In genomic region chr6:43021270-43022047, GRCh38 we compare ENCODE assay signal across 1 cellular context.
TF ChIP-seq lines count a peak whose summit lies in the region.

Gene RRP36 (plus strand): TSS chr6:43021623. CDS start chr6:43021655, 32 bp downstream.

TF ChIP-seq in HepG2, 621 proteins besides CTCF, POLR2A, EP300 and RAD21 (continued from another document and continues in another):
- TF ChIP-seq HBP1 (CRISPR knock-in tag; IDR thresholded peaks at IDR 0.05; ENCODE audit: low read depth) (peak; percentile 58; the same call in 1 of the 2 replicates), SCMH1 (CRISPR knock-in tag; IDR thresholded peaks at IDR 0.05; ENCODE audit: borderline replicate concordance) (no peak), MED1 (CRISPR knock-in tag; IDR thresholded peaks at IDR 0.05) (peak; percentile 75), TRAFD1 (CRISPR knock-in tag; IDR thresholded peaks at IDR 0.05; ENCODE audit: borderline replicate concordance) (no peak), CC2D1A (CRISPR knock-in tag; IDR thresholded peaks at IDR 0.05) (no peak), BCL3 (CRISPR knock-in tag; IDR thresholded peaks at IDR 0.05) (peak; percentile 71; the same call in 1 of the 2 replicates), SMARCE1 (IDR thresholded peaks at IDR 0.05; ENCODE audit: borderline replicate concordance) (no peak), ZNF879 (CRISPR knock-in tag; IDR thresholded peaks at IDR 0.05) (no peak), ZBTB14 (CRISPR knock-in tag; IDR thresholded peaks at IDR 0.05) (peak; percentile 37; the same call in 1 of the 2 replicates), ZNF362 (CRISPR knock-in tag; IDR thresholded peaks at IDR 0.05; ENCODE audit: borderline replicate concordance) (no peak), REPIN1 (CRISPR knock-in tag; IDR thresholded peaks at IDR 0.05; ENCODE audit: borderline replicate concordance, low read depth) (no peak), ZNF430 (CRISPR knock-in tag; IDR thresholded peaks at IDR 0.05) (peak; percentile 56), ZBTB26 (CRISPR knock-in tag; IDR thresholded peaks at IDR 0.05; ENCODE audit: borderline replicate concordance) (no peak; the same call in 1 of the 2 replicates), SALL2 (CRISPR knock-in tag; IDR thresholded peaks at IDR 0.05) (peak; percentile 95), POLR2AphosphoS5 (IDR thresholded peaks at IDR 0.05; ENCODE audit: low read depth, low read length) (peak; percentile 81), BHLHE40 (IDR thresholded peaks at IDR 0.05; ENCODE audit: low read length) (no peak), ZNF784 (CRISPR knock-in tag; IDR thresholded peaks at IDR 0.05; ENCODE audit: borderline replicate concordance) (peak; percentile 83; the same call in 1 of the 2 replicates), NFE2L1 (CRISPR knock-in tag; IDR thresholded peaks at IDR 0.05; ENCODE audit: borderline replicate concordance) (no peak), SRSF4 (IDR thresholded peaks at IDR 0.05; ENCODE audit: low read depth, low read length, poor library complexity, severe bottlenecking) (no peak), ASH2L (IDR thresholded peaks at IDR 0.05; ENCODE audit: insufficient read length, low read depth, low read length) (peak; percentile 44), ZBTB46 (CRISPR knock-in tag; IDR thresholded peaks at IDR 0.05; ENCODE audit: borderline replicate concordance) (no peak), ZNF138 (CRISPR knock-in tag; IDR thresholded peaks at IDR 0.05; ENCODE audit: low read depth) (no peak), JDP2 (CRISPR knock-in tag; IDR thresholded peaks at IDR 0.05; ENCODE audit: borderline replicate concordance) (no peak), ESRRA (CRISPR knock-in tag; IDR thresholded peaks at IDR 0.05; ENCODE audit: low read depth) (peak; percentile 66; the same call in 1 of the 2 replicates), NFE2 (CRISPR knock-in tag; IDR thresholded peaks at IDR 0.05) (no peak), TEAD2 (CRISPR knock-in tag; IDR thresholded peaks at IDR 0.05) (no peak), THAP7 (CRISPR knock-in tag; IDR thresholded peaks at IDR 0.05) (no peak), ZNF782 (CRISPR knock-in tag; IDR thresholded peaks at IDR 0.05; ENCODE audit: borderline replicate concordance) (no peak; the same call in 1 of the 2 replicates), ZNF619 (CRISPR knock-in tag; IDR thresholded peaks at IDR 0.05) (no peak), ZNF318 (CRISPR knock-in tag; IDR thresholded peaks at IDR 0.05) (peak; percentile 48; the same call in 1 of the 2 replicates), SIN3A (IDR thresholded peaks at IDR 0.05; ENCODE audit: borderline replicate concordance, low read depth, low read length) (0 out of 2 replicates have a peak, but pooled peaks have one; percentile 49), CREB1 (IDR thresholded peaks at IDR 0.05) (peak; percentile 31; the same call in 1 of the 2 replicates), CREB1 (CRISPR knock-in tag; IDR thresholded peaks at IDR 0.05) (peak; percentile 63), NPAS2 (CRISPR knock-in tag; IDR thresholded peaks at IDR 0.05; ENCODE audit: borderline replicate concordance) (no peak), ZFAT (CRISPR knock-in tag; conservative IDR thresholded peaks at IDR 0.05) (no peak), HIVEP1 (CRISPR knock-in tag; IDR thresholded peaks at IDR 0.05) (peak; percentile 92; the same call in 1 of the 2 replicates), RXRB (CRISPR knock-in tag; IDR thresholded peaks at IDR 0.05; ENCODE audit: borderline replicate concordance) (no peak; the same call in 1 of the 2 replicates), ARNT2 (CRISPR knock-in tag; IDR thresholded peaks at IDR 0.05; ENCODE audit: low read depth) (peak; percentile 89), POLR2AphosphoS2 (IDR thresholded peaks at IDR 0.05; ENCODE audit: low read depth, low read length) (no peak), ZNF10 (CRISPR knock-in tag; IDR thresholded peaks at IDR 0.05; ENCODE audit: borderline replicate concordance, low read depth) (no peak), NCOR1 (IDR thresholded peaks at IDR 0.05; ENCODE audit: borderline replicate concordance, low read length) (no peak)
